ENCODE assay signal across 7 cellular contexts in genomic region chr6:43113431-43114260, GRCh38. TPM values are rescaled to one million over a fixed set of nuclear protein-coding genes. Genes with fewer than 3 reads are reported as not detected.
DNase-seq lines count a peak whose midpoint lies in the region; ATAC-seq and TF ChIP-seq lines count a peak whose summit lies in the region.
"Had no signal": no experiment of that assay in that cellular context is flagged by ENCODE, and none has a peak within 500 bp of the region (broad histone marks: within the 10 kb centered on the region; RNA-seq: fewer than 3 reads in every experiment).

No MANE protein-coding gene starts in this region.

- H3K4me1 ChIP-seq in left ventricle myocardium inferior (peaks cover 9% of the 10 kb centered on the region), right cardiac atrium (ENCODE audit: control insufficient read depth, insufficient read depth, low read length) (no peaks in the 10 kb centered on the region), uterus (peaks cover 4 to 8% of the 10 kb centered on the region in 2 donors)

- DNase-seq in cardiac septum (ENCODE audit: low spot score), result peak; percentile 56
- DNase-seq in left ventricle myocardium inferior, result no peak
- DNase-seq in right cardiac atrium, result no peak
- peak; percentile 59 for DNase-seq in uterus
- DNase-seq in putamen (ENCODE audit: low spot score), result no peak
- DNase-seq: activated CD8-positive, alpha-beta T cell treated with anti-CD3 and anti-CD28 coated beads, Interleukin-2, amount 10 ng/mL, durations not matched to agents 7 days and 5 days had no signal

- intact Hi-C loops in cardiac septum (cut with DNase I), result no loop called here
- intact Hi-C loops in left ventricle myocardium inferior (cut with micrococcal nuclease), result no loop called here
- intact Hi-C loops in right cardiac atrium (cut with DNase I), result no loop called here
- intact Hi-C loops in uterus (cut with DNase I; ENCODE audit: low total_unique reads), result no loop called here

- TF ChIP-seq CTCF in left ventricle myocardium inferior (IDR thresholded peaks at IDR 0.05; ENCODE audit: borderline replicate concordance), result no peak
- TF ChIP-seq CTCF in uterus (IDR thresholded peaks at IDR 0.05), result no peak

- 66% methylated on average over 12 of the region's 12 CpGs for WGBS in right cardiac atrium

- H3K4me3 ChIP-seq in left ventricle myocardium inferior (no peak overlapping the region), right cardiac atrium (ENCODE audit: low read length) (no peak overlapping the region), uterus (no peak overlapping the region)

- H3K9me3 ChIP-seq in left ventricle myocardium inferior (replicated peaks) (no peaks in the 10 kb centered on the region), right cardiac atrium (ENCODE audit: control insufficient read depth, low read length) (no peaks in the 10 kb centered on the region), uterus (no peaks in the 10 kb centered on the region)

- ATAC-seq in right cardiac atrium, result peak; percentile 25 to 28
- no peak for ATAC-seq in HG03159 (IDR thresholded peaks at IDR 0.05; ENCODE audit: unreplicated experiment)
- ATAC-seq: activated CD8-positive, alpha-beta T cell treated with anti-CD3 and anti-CD28 coated beads, Interleukin-2, amount 10 ng/mL, durations not matched to agents 7 days and 5 days had no signal

- H3K27me3 ChIP-seq in left ventricle myocardium inferior (ENCODE audit: low read depth), result no peaks in the 10 kb centered on the region
- H3K27me3 ChIP-seq in right cardiac atrium (ENCODE audit: control insufficient read depth, insufficient read depth), result no peaks in the 10 kb centered on the region
- H3K27me3 ChIP-seq in uterus, result no peaks in the 10 kb centered on the region

- H3K27ac ChIP-seq in left ventricle myocardium inferior (replicated peaks), result no peak overlapping the region
- H3K27ac ChIP-seq in right cardiac atrium (ENCODE audit: low read length), result no peak overlapping the region
- H3K27ac ChIP-seq in uterus, result peak overlapping the region; percentile 89 to 97

- no peak for TF ChIP-seq POLR2A in uterus (IDR thresholded peaks at IDR 0.05)

- no peaks in the 10 kb centered on the region for H3K36me3 ChIP-seq in left ventricle myocardium inferior
- H3K36me3 ChIP-seq in uterus, result no peaks in the 10 kb centered on the region

RNA-seq across cellular contexts. Expression of gene PTK7, which starts 37.5 kb away (rescaled TPM):
- total RNA-seq in cardiac septum, result 2.7 TPM
- 2.6 TPM for total RNA-seq in left ventricle myocardium inferior
- total RNA-seq in right cardiac atrium, result 1 to 10 TPM; 5.8 to 9.4 (median 8.2) TPM
- 4.1 TPM for polyA plus RNA-seq in right cardiac atrium
- 100 to 1,000 TPM in 3 of 4 donors, 10 to 100 TPM in 1; 53.8 to 247 (median 153) TPM for total RNA-seq in uterus

RNA-seq across cellular contexts. Expression of gene KLC4, which starts 54.2 kb away (rescaled TPM):
- total RNA-seq in cardiac septum, result 31.1 TPM
- 36.1 TPM for total RNA-seq in left ventricle myocardium inferior
- total RNA-seq in right cardiac atrium, result 10 to 100 TPM; 36.9 to 51.2 (median 40.1) TPM
- 32.4 TPM for polyA plus RNA-seq in right cardiac atrium
- 10 to 100 TPM in 3 of 4 donors, 1 to 10 TPM in 1; 2.8 to 30.6 (median 27.2) TPM for total RNA-seq in uterus

RNA-seq across cellular contexts. Expression of gene MRPL2, which starts 54.4 kb away (rescaled TPM):
- total RNA-seq in cardiac septum (76.4 TPM), left ventricle myocardium inferior (94.9 TPM), right cardiac atrium (10 to 100 TPM; 83.2 to 94.2 (median 87.8) TPM), uterus (10 to 100 TPM; 14.4 to 44.4 (median 16.1) TPM)
- 92.7 TPM for polyA plus RNA-seq in right cardiac atrium

RNA-seq across cellular contexts. Expression of gene SRF, which starts 57.4 kb away (rescaled TPM):
- total RNA-seq in cardiac septum (81.2 TPM), left ventricle myocardium inferior (61.8 TPM), right cardiac atrium (100 to 1,000 TPM in 1 of 4 donors, 10 to 100 TPM in 3; 64.7 to 114 (median 72.7) TPM), uterus (100 to 1,000 TPM in 1 of 4 donors, 10 to 100 TPM in 3; 18.2 to 109 (median 36.9) TPM)
- polyA plus RNA-seq in right cardiac atrium, result 55.3 TPM

RNA-seq across cellular contexts. Expression of gene CUL7, which starts 60.0 kb away (rescaled TPM):
- total RNA-seq in cardiac septum (11.0 TPM), left ventricle myocardium inferior (7.0 TPM), right cardiac atrium (1 to 10 TPM; 6.7 to 9.6 (median 9.2) TPM), uterus (10 to 100 TPM in 2 of 4 donors, 1 to 10 TPM in 2; 6.4 to 65.1 (median 18.9) TPM)
- polyA plus RNA-seq in right cardiac atrium, result 4.5 TPM

Comparison
In these comparisons a context has a peak if more than half of its experiments do, and no peak if none do; other contexts are left out.
1. DNase-seq: peak in cardiac septum (single experiment) and uterus (2 of 2); none in left ventricle myocardium inferior (single experiment), right cardiac atrium (0 of 3) and putamen (single experiment).
2. H3K27ac ChIP-seq: peak in uterus (2 of 2); none in left ventricle myocardium inferior (single experiment) and right cardiac atrium (single experiment).
3. RNA of gene PTK7, which starts 37.5 kb away (total RNA-seq): 53.8 to 247 TPM in uterus; 5.8 to 9.4 TPM in right cardiac atrium, 2.7 TPM in cardiac septum (single experiment) and 2.6 TPM in left ventricle myocardium inferior (single experiment); every median in the first group is over 4 times any median in the second.